Comparison of ENCODE assay signal across 27 cellular contexts in the genomic region with DNA sequence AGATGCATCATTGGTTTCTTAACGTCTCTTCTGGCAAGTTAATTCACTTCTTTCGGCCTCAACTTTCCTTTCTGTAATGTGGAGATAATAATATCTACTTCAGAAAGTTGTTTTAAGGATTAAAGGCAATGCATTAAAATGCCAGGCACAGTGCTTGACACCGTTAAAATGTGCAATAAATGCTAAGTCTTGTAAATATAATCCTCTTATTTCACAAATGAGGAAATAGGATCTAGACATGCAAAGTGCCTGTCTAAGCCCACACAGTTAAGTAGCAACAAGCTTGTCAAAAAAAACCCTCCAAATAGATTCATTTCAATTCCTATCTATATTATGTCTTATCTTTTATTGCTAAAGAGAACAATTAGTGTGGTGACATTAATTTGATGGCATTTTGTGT.
"Had no signal": no experiment of that assay in that cellular context is flagged by ENCODE, and none has a peak within 500 bp of the region (broad histone marks: within the 10 kb centered on the region; RNA-seq: fewer than 3 reads in every experiment).

No MANE protein-coding gene starts in this region.

- ATAC-seq: naive thymus-derived CD8-positive, alpha-beta T cell; natural killer cell treated with Interleukin-12 subunit alpha and Interleukin-12 subunit beta and Interleukin-15 and Interleukin-18, amount 100 ng/mL, for 72 hours; pancreas; right cardiac atrium; right lobe of liver; stimulated activated memory B cell treated with anti-CD40 and anti-IgM and Interleukin-4, amounts not matched to agents 10 μg/mL and 1 μg/mL and 100 μg/mL, for 72 hours; stimulated activated naive CD8-positive, alpha-beta T cell treated with anti-CD3 and anti-CD28 coated beads, Interleukin-15, amount 100 ng/mL, for 72 hours; stimulated activated naive CD8-positive, alpha-beta T cell treated with anti-CD3 and anti-CD28 coated beads, Interleukin-15, Interleukin-2, amounts not matched to agents 100 U/mL and 50 U/mL, for 24 hours; upper lobe of right lung had no signal

- H3K4me1 ChIP-seq: pancreas, prostate gland, right lobe of liver, sigmoid colon, testis, transverse colon, upper lobe of right lung, uterus had no signal

- H3K4me3 ChIP-seq: pancreas, prostate gland, right lobe of liver, sigmoid colon, suprapubic skin, testis, tibial artery, transverse colon, upper lobe of right lung, uterus had no signal

- FAIRE-seq: pancreas, small intestine had no signal

- H3K36me3 ChIP-seq: neutrophil, pancreas, prostate gland, right lobe of liver, sigmoid colon, suprapubic skin, tibial artery, transverse colon, upper lobe of right lung, uterus had no signal

- H3K27ac ChIP-seq: neutrophil, pancreas, prostate gland, right lobe of liver, sigmoid colon, suprapubic skin, testis, tibial artery, transverse colon, upper lobe of right lung, uterus had no signal

- H3K9me3 ChIP-seq: neutrophil, pancreas, prostate gland, right lobe of liver, sigmoid colon, suprapubic skin, testis, tibial artery, transverse colon, upper lobe of right lung, uterus had no signal

- DNase-seq: naive thymus-derived CD8-positive, alpha-beta T cell; nephron progenitor cell; nucleus accumbens; pancreas; retina; right cardiac atrium; right lobe of liver; sigmoid colon; small intestine; stimulated activated CD4-positive, alpha-beta T cell treated with anti-CD3 and anti-CD28 coated beads, Interleukin-1b, Interleukin-23, amount 100 ng/mL, for 48 hours; stimulated activated CD4-positive, alpha-beta T cell treated with anti-CD3 and anti-CD28 coated beads, Interleukin-4, amount 100 ng/mL, for 1 hour; stimulated activated CD4-positive, alpha-beta T cell treated with anti-CD3 and anti-CD28 coated beads, Interleukin-4, amount 100 ng/mL, for 4 hours; stimulated activated CD8-positive, alpha-beta memory T cell treated with anti-CD3 and anti-CD28 coated beads, Interleukin-4, amount 100 ng/mL, for 48 hours; stimulated activated naive CD4-positive, alpha-beta T cell; stimulated activated naive CD8-positive, alpha-beta T cell treated with anti-CD3 and anti-CD28 coated beads, Interleukin-15, amount 100 ng/mL, for 72 hours; stimulated activated naive CD8-positive, alpha-beta T cell treated with anti-CD3 and anti-CD28 coated beads, Interleukin-15, Interleukin-2, amounts not matched to agents 100 U/mL and 50 U/mL, for 24 hours; substantia nigra; testis; tibial artery; transverse colon; upper lobe of right lung; uterus had no signal
